In genomic region chr16:4426021-4426684, GRCh38 we compare ENCODE assay signal across 8 cellular contexts. TPM values are rescaled to one million over a fixed set of nuclear protein-coding genes. Genes with fewer than 3 reads are reported as not detected.
DNase-seq lines count a peak whose midpoint lies in the region; ATAC-seq and TF ChIP-seq lines count a peak whose summit lies in the region.

No MANE protein-coding gene starts in this region.

- DNase-seq in GM03348 (ENCODE audit: low spot score) (peak; percentile 39), HL-60 (ENCODE audit: low read depth in 1 of 2, low spot score in 1 of 2) (peak in 1 of 2 experiments; percentile 38), ascending aorta (ENCODE audit: low spot score in 2 of 2) (no peak), left lobe of liver (ENCODE audit: low spot score) (no peak), NCI-H510A (lab: John Stamatoyannopoulos, UW) (no peak), GOT3 (lab: John Stamatoyannopoulos, UW) (no peak)

- TF ChIP-seq CTCF in HL-60 (IDR thresholded peaks at IDR 0.05; ENCODE audit: insufficient read depth, low read length) = no peak
- TF ChIP-seq CTCF in ascending aorta (IDR thresholded peaks at IDR 0.05) = no peak

- 4% methylated on average over 31 of the region's 31 CpGs for WGBS in thymus

- H3K36me3 ChIP-seq in ascending aorta (no peaks in the 10 kb centered on the region), thymus (ENCODE audit: control insufficient read depth, insufficient read depth) (peaks cover 10% of the 10 kb centered on the region)

- H3K9me3 ChIP-seq in ascending aorta = no peaks in the 10 kb centered on the region
- no peaks in the 10 kb centered on the region for H3K9me3 ChIP-seq in thymus (ENCODE audit: control insufficient read depth)

- ATAC-seq in GM21381 (IDR thresholded peaks at IDR 0.05; ENCODE audit: unreplicated experiment) (peak; percentile 23), left lobe of liver (peak; percentile 61)

- H3K27ac ChIP-seq in HL-60 (replicated peaks) = peak overlapping the region; percentile 94
- H3K27ac ChIP-seq in ascending aorta = peak overlapping the region; percentile 95 to 96
- H3K27ac ChIP-seq in thymus (ENCODE audit: low read depth) = peak overlapping the region; percentile 81

- H3K4me3 ChIP-seq in HL-60 (replicated peaks; ENCODE audit: insufficient read depth, low read length) = peak overlapping the region; percentile 94
- peak overlapping the region; percentile 83 to 85 for H3K4me3 ChIP-seq in ascending aorta
- H3K4me3 ChIP-seq in thymus (ENCODE audit: low read length) = peak overlapping the region; percentile 70

- intact Hi-C loops in ascending aorta (cut with DNase I) = no loop called here

- H3K27me3 ChIP-seq in HL-60 (ENCODE audit: insufficient read depth, poor library complexity, severe bottlenecking) = no peaks in the 10 kb centered on the region
- H3K27me3 ChIP-seq in ascending aorta = no peaks in the 10 kb centered on the region
- no peaks in the 10 kb centered on the region for H3K27me3 ChIP-seq in thymus (ENCODE audit: control insufficient read depth, insufficient read depth)

- H3K4me1 ChIP-seq in ascending aorta = peaks cover 5 to 14% of the 10 kb centered on the region in 2 donors
- H3K4me1 ChIP-seq in thymus (ENCODE audit: control insufficient read depth, insufficient read depth, low read length) = peaks cover 8% of the 10 kb centered on the region

RNA-seq across cellular contexts. Expression of gene DNAJA3, which starts 0.5 kb away (rescaled TPM):
- 40.7 TPM for total RNA-seq in ascending aorta
- 57.0 TPM for total RNA-seq in left lobe of liver
- 28.4 TPM for polyA plus RNA-seq in thymus

RNA-seq across cellular contexts. Expression of gene CORO7, which starts 9.8 kb away (rescaled TPM):
- 41.9 TPM for total RNA-seq in ascending aorta
- 9.6 TPM for total RNA-seq in left lobe of liver
- polyA plus RNA-seq in thymus = 63.7 TPM

RNA-seq across cellular contexts. Expression of gene NMRAL1, which starts 48.3 kb away (rescaled TPM):
- total RNA-seq in ascending aorta (48.6 TPM), left lobe of liver (38.3 TPM)
- 44.9 TPM for polyA plus RNA-seq in thymus

RNA-seq across cellular contexts. Expression of gene HMOX2, which starts 50.0 kb away (rescaled TPM):
- total RNA-seq in ascending aorta = 36.7 TPM
- 44.9 TPM for total RNA-seq in left lobe of liver
- polyA plus RNA-seq in thymus = 38.3 TPM

RNA-seq across cellular contexts. Expression of gene VASN, which starts 54.5 kb away (rescaled TPM):
- 218 TPM for total RNA-seq in ascending aorta
- total RNA-seq in left lobe of liver = 22.3 TPM
- 3.6 TPM for polyA plus RNA-seq in thymus
